In the genomic region with DNA sequence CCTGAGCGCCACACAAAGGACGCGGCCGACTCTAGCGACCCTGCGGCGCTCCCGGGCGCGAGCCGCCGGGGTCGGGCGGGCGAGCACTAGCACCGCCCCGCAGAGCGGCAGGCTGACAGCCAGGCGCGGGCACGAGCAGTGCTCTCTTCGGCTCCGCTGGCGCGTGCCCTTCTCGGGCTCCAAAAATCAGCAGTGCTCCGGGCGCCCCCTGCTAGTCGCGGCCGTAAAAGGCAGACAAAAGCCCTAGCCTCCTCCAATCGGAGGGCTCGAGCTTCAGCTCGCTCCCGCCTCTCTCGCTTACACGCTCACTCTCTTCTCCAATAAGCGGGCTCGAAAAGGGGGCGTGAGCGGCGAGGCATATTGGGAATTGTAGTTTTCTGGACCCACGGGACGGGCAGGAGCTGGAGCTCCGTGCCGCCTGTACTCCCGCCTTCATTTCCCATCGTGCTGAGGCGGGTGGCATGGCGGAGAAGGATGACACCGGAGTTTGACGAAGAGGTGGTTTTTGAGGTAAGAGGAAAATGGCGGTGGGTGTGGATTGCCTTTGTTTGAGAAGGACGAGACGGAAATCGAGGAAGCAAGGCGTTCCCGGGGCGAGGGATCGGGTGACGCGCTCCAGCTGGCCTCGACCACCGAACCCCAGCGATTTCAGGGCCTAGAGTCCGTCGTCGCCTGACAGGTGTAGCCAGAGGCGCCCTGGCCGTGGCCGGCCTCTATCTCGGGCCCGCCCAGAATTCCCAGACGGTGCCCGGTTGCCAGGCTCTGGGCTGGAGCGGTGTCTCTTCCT, we compare ENCODE assay signal across 8 cellular contexts. TPM values are rescaled to one million over a fixed set of nuclear protein-coding genes. Genes with fewer than 3 reads are reported as not detected.
DNase-seq lines count a peak whose midpoint lies in the region; ATAC-seq and TF ChIP-seq lines count a peak whose summit lies in the region.

TSS of gene FGD6 (minus strand) at position 91 of the 787 bp plus-strand sequence. CDS start 227 bp downstream, outside the sequence.
A gene with protein sequence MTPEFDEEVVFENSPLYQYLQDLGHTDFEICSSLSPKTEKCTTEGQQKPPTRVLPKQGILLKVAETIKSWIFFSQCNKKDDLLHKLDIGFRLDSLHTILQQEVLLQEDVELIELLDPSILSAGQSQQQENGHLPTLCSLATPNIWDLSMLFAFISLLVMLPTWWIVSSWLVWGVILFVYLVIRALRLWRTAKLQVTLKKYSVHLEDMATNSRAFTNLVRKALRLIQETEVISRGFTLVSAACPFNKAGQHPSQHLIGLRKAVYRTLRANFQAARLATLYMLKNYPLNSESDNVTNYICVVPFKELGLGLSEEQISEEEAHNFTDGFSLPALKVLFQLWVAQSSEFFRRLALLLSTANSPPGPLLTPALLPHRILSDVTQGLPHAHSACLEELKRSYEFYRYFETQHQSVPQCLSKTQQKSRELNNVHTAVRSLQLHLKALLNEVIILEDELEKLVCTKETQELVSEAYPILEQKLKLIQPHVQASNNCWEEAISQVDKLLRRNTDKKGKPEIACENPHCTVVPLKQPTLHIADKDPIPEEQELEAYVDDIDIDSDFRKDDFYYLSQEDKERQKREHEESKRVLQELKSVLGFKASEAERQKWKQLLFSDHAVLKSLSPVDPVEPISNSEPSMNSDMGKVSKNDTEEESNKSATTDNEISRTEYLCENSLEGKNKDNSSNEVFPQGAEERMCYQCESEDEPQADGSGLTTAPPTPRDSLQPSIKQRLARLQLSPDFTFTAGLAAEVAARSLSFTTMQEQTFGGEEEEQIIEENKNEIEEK (plus strand): TSS at position 431 of the 787 bp plus-strand sequence. CDS start 44 bp downstream, at position 475.

- H3K4me3 ChIP-seq in NB4 (ENCODE audit: low read depth, low read length) = peak within 1 kb of the TSS; percentile 91
- peak within 1 kb of the TSS; percentile 99 for H3K4me3 ChIP-seq in SK-N-MC
- peak within 1 kb of the TSS; percentile 97 for H3K4me3 ChIP-seq in suprapubic skin

- TF ChIP-seq POLR2A in NB4 (IDR thresholded peaks at IDR 0.05; ENCODE audit: extremely low read depth, insufficient read length) = peak; percentile 81
- peak; percentile 14 to 64 for TF ChIP-seq POLR2A in suprapubic skin (IDR thresholded peaks at IDR 0.05)

- peaks cover 49% of the 10 kb centered on the region for H3K4me1 ChIP-seq in suprapubic skin

- no peak for TF ChIP-seq EP300 in suprapubic skin (IDR thresholded peaks at IDR 0.05)

- peak; percentile 96 for ATAC-seq in HG02571 (IDR thresholded peaks at IDR 0.05; ENCODE audit: unreplicated experiment)
- peak; percentile 93 for ATAC-seq in activated naive CD4-positive, alpha-beta T cell treated with anti-CD3 and anti-CD28 coated beads, Interleukin-2, amount 50 U/mL, for 72 hours

- H3K9me3 ChIP-seq in SK-N-MC (ENCODE audit: low read depth, low read length) (no peaks in the 10 kb centered on the region), suprapubic skin (no peaks in the 10 kb centered on the region)

- no peaks in the 10 kb centered on the region for H3K27me3 ChIP-seq in suprapubic skin

- H3K27ac ChIP-seq in SK-N-MC (peak within 1 kb of the TSS; percentile 87), suprapubic skin (peak within 1 kb of the TSS; percentile 96)

- H3K9me3 Mint-ChIP-seq in activated naive CD4-positive, alpha-beta T cell treated with anti-CD3 and anti-CD28 coated beads, Interleukin-2, amount 50 U/mL, for 72 hours = no peaks in the 10 kb centered on the region

- DNase-seq in GM10248 (ENCODE audit: extremely low spot score) = peak; percentile 95
- peak; percentile 100 for DNase-seq in NB4 (ENCODE audit: low read depth)
- peak; percentile 96 for DNase-seq in SK-N-MC (ENCODE audit: low read depth, low spot score)
- DNase-seq in activated naive CD4-positive, alpha-beta T cell treated with anti-CD3 and anti-CD28 coated beads, Interleukin-2, amount 50 U/mL, for 72 hours (ENCODE audit: low spot score in 2 of 2) = peak; percentile 93 to 98
- DNase-seq in globus pallidus (ENCODE audit: low spot score) = peak; percentile 100
- DNase-seq in nucleus accumbens (lab: John Stamatoyannopoulos, UW) = peak; percentile 88 to 100 (median 99)
- DNase-seq in suprapubic skin (ENCODE audit: low spot score in 2 of 2) = peak; percentile 99

- TF ChIP-seq CTCF in GM10248 (IDR thresholded peaks at IDR 0.05; ENCODE audit: control extremely low read depth, extremely low read depth, low read depth, missing control alignments) (peak; percentile 68), NB4 (IDR thresholded peaks at IDR 0.05; ENCODE audit: low read depth, low read length) (peak; percentile 45), suprapubic skin (IDR thresholded peaks at IDR 0.05) (peak in 1 of 2 donors; percentile 75)

- WGBS in suprapubic skin = under 1% methylated on average over 46 of the region's 76 CpGs

- peak within 1 kb of the TSS; percentile 93 for H3K9ac ChIP-seq in SK-N-MC (ENCODE audit: insufficient read length)

- peaks cover 18 to 25% of the 10 kb centered on the region in 2 donors for H3K36me3 Mint-ChIP-seq in activated naive CD4-positive, alpha-beta T cell treated with anti-CD3 and anti-CD28 coated beads, Interleukin-2, amount 50 U/mL, for 72 hours

- CTCF ChIA-PET in GM10248 (lab: Yijun Ruan, JAX) = interaction anchor here (0.7 to 3.7 kb wide), 32 partner anchors 8 to 454 kb away, joined by 3 to 33 read pairs (median 4); partner anchors contain the start of gene NR2C1

- peak within 1 kb of the TSS; percentile 94 to 98 for H3K27ac Mint-ChIP-seq in activated naive CD4-positive, alpha-beta T cell treated with anti-CD3 and anti-CD28 coated beads, Interleukin-2, amount 50 U/mL, for 72 hours

- H3K36me3 ChIP-seq in SK-N-MC (ENCODE audit: insufficient read depth, low read length) = peaks cover 14% of the 10 kb centered on the region
- no peaks in the 10 kb centered on the region for H3K36me3 ChIP-seq in suprapubic skin

- POLR2A ChIA-PET in GM10248 (lab: Yijun Ruan, JAX) = interaction anchor here (0.5 to 0.9 kb wide), 4 partner anchors 8 to 68 kb away, joined by 3 read pairs; no protein-coding TSS in a partner anchor

RNA-seq across cellular contexts. Expression of gene FGD6, which starts in this region (rescaled TPM):
- total RNA-seq in activated naive CD4-positive, alpha-beta T cell treated with anti-CD3 and anti-CD28 coated beads, Interleukin-2, amount 50 U/mL, for 72 hours = 1 to 10 TPM; 1.4 to 1.8 TPM
- 10 to 100 TPM; 16.2 to 46.9 (median 25.0) TPM for total RNA-seq in suprapubic skin

RNA-seq across cellular contexts. Expression of the second gene that starts in this region (rescaled TPM):
- 10 to 100 TPM; 35.5 to 63.1 TPM for total RNA-seq in activated naive CD4-positive, alpha-beta T cell treated with anti-CD3 and anti-CD28 coated beads, Interleukin-2, amount 50 U/mL, for 72 hours
- total RNA-seq in suprapubic skin = 100 to 1,000 TPM in 1 of 4 donors, 10 to 100 TPM in 3; 64.0 to 117 (median 70.9) TPM

Comparison
In these comparisons a context has a peak if more than half of its experiments do, and no peak if none do; other contexts are left out.
1. Peak in every context shown above with its lines: DNase-seq, ATAC-seq, H3K4me3 ChIP-seq and H3K27ac ChIP-seq.
2. RNA of gene FGD6 (total RNA-seq): 16.2 to 46.9 TPM in suprapubic skin; 1.4 to 1.8 TPM in activated naive CD4-positive, alpha-beta T cell treated with anti-CD3 and anti-CD28 coated beads, Interleukin-2, amount 50 U/mL, for 72 hours; every median in the first group is over 4 times any median in the second.